ENCODE assay signal across 21 cellular contexts in the genomic region with DNA sequence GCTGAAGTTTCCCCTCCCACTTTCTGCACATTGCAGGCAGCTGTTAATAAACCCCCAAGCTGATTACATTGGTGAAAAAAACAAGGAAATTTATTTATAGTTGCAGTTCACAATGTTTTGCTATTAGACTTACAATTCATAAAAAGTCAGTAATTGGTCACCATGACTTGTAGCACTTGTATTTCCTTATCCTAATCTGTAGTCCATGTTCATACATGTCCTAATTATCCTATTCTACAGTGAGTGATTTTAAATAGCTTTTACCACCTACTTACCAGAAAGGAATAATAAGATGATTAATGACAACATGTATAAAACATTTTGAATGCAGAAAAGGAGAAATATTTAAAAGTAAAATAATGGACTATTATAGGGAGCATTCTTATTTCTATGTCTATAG.
"Had no signal": no experiment of that assay in that cellular context is flagged by ENCODE, and none has a peak within 500 bp of the region (broad histone marks: within the 10 kb centered on the region; RNA-seq: fewer than 3 reads in every experiment).

No MANE protein-coding gene starts in this region.

- ATAC-seq: Panc1, PC-3, SK-N-SH treated with all-trans-retinoic acid at 6 μM for 48 hours had no signal

- H3K27ac ChIP-seq: RWPE1, SJCRH30 had no signal

- H3K36me3 ChIP-seq: MG63, SJCRH30 had no signal

- H3K4me1 ChIP-seq: SJCRH30 had no signal

- DNase-seq: KBM-7; MG63; NCI-H1092; NCI-H1436 treated with DMSO at 0.1 percent for 48 hours; NCI-H1694; NCI-H187 treated with DMSO at 0.1 percent for 48 hours; NCI-H2029 treated with DMSO at 0.1 percent for 48 hours; NCI-H2171; NCI-H226; NCI-H446; NCI-H510A; NCI-H524 treated with DMSO at 0.1 percent for 48 hours; NCI-H69; NCI-H774; NK-92 treated with Interleukin-12 subunit alpha and Interleukin-12 subunit beta, amount 100 ng/mL, for 24 hours; PC-3; SHP77 treated with DMSO at 0.1 percent for 48 hours; SJCRH30 had no signal

- H3K4me3 ChIP-seq: MG63, SJCRH30 had no signal

- H3K27me3 ChIP-seq: MG63, SJCRH30 had no signal

- H3K9me3 ChIP-seq: MG63, SJCRH30 had no signal
